ENCODE assay signal across 24 cellular contexts in genomic region chr3:188090626-188091309, GRCh38.
A peak's percentile ranks its signal among the peaks of the same experiment; 100 is the strongest.
DNase-seq lines count a peak whose midpoint lies in the region; ATAC-seq and TF ChIP-seq lines count a peak whose summit lies in the region.
"Had no signal": no experiment of that assay in that cellular context is flagged by ENCODE, and none has a peak within 500 bp of the region (broad histone marks: within the 10 kb centered on the region; RNA-seq: fewer than 3 reads in every experiment).

No MANE protein-coding gene starts in this region.

- H3K36me3 ChIP-seq in OCI-LY1 (ENCODE audit: insufficient read depth, low read length): no peaks in the 10 kb centered on the region
- no peaks in the 10 kb centered on the region for H3K36me3 ChIP-seq in thymus (ENCODE audit: control insufficient read depth, insufficient read depth)
- no peaks in the 10 kb centered on the region for H3K36me3 ChIP-seq in prostate gland
- H3K36me3 ChIP-seq: BLaER1 treated with 17β-estradiol and CSF1 and Interleukin-3, amounts not matched to agents 10 nM and 100 nM; gastrocnemius medialis; spleen; stomach had no signal

- H3K27ac ChIP-seq in OCI-LY1 (ENCODE audit: low read depth, low read length, poor library complexity, severe bottlenecking): peak overlapping the region; percentile 98
- peak overlapping the region; percentile 71 for H3K27ac ChIP-seq in thymus (ENCODE audit: low read depth)
- H3K27ac ChIP-seq in prostate gland: no peak overlapping the region
- H3K27ac ChIP-seq: A549; BLaER1 treated with 17β-estradiol and CSF1 and Interleukin-3, amounts not matched to agents 10 nM and 100 nM; gastrocnemius medialis; spleen had no signal

- TF ChIP-seq CTCF in OCI-LY1 (IDR thresholded peaks at IDR 0.05; ENCODE audit: low read length): no peak
- TF ChIP-seq CTCF in prostate gland (IDR thresholded peaks at IDR 0.05): no peak

- H3K27me3 ChIP-seq in OCI-LY1 (ENCODE audit: insufficient read depth, low read length): no peaks in the 10 kb centered on the region
- H3K27me3 ChIP-seq in thymus (ENCODE audit: control insufficient read depth, insufficient read depth): no peaks in the 10 kb centered on the region
- no peaks in the 10 kb centered on the region for H3K27me3 ChIP-seq in prostate gland (replicated peaks; ENCODE audit: insufficient read depth)
- H3K27me3 ChIP-seq: BLaER1 treated with 17β-estradiol and CSF1 and Interleukin-3, amounts not matched to agents 10 nM and 100 nM; gastrocnemius medialis; spleen; stomach had no signal

- peak overlapping the region; percentile 59 for H3K9ac ChIP-seq in OCI-LY1 (ENCODE audit: low read length)
- H3K9ac ChIP-seq: BLaER1 treated with 17β-estradiol and CSF1 and Interleukin-3, amounts not matched to agents 10 nM and 100 nM had no signal

- peaks cover 20% of the 10 kb centered on the region for H3F3A ChIP-seq in OCI-LY1 (ENCODE audit: insufficient read depth, low read length)

- H3K9me3 ChIP-seq in OCI-LY1 (ENCODE audit: low read length) (no peaks in the 10 kb centered on the region; the same call in 1 of the 2 replicates), thymus (ENCODE audit: control insufficient read depth) (no peaks in the 10 kb centered on the region), prostate gland (no peaks in the 10 kb centered on the region)
- H3K9me3 ChIP-seq: A549, gastrocnemius medialis, spleen, stomach had no signal

- H3K4me3 ChIP-seq in OCI-LY1 (ENCODE audit: low read depth, low read length, poor library complexity, severe bottlenecking): peak overlapping the region; percentile 32
- no peak overlapping the region for H3K4me3 ChIP-seq in thymus (ENCODE audit: low read length)
- H3K4me3 ChIP-seq in prostate gland: no peak overlapping the region
- H3K4me3 ChIP-seq: A549; BLaER1 treated with 17β-estradiol and CSF1 and Interleukin-3, amounts not matched to agents 10 nM and 100 nM; gastrocnemius medialis; spleen; stomach had no signal

- H3K79me2 ChIP-seq in OCI-LY1 (ENCODE audit: insufficient read depth, low read length): no peaks in the 10 kb centered on the region

- DNase-seq in NCI-H2196 (lab: John Stamatoyannopoulos, UW; ENCODE audit: unreplicated experiment) (peak; percentile 67), NCI-H2196 treated with DMSO at 0.1 percent for 48 hours (lab: John Stamatoyannopoulos, UW; ENCODE audit: unreplicated experiment) (no peak), NCI-H2081 (lab: John Stamatoyannopoulos, UW) (peak; percentile 35 to 68), prostate gland (ENCODE audit: low spot score) (no peak)
- DNase-seq: activated CD8-positive, alpha-beta memory T cell treated with anti-CD3 and anti-CD28 coated beads, Interleukin-2, amount 50 U/mL, for 4 hours; activated naive CD8-positive, alpha-beta T cell treated with anti-CD3 and anti-CD28 coated beads, Interleukin-2, amount 50 U/mL, for 24 hours; effector memory CD4-positive, alpha-beta T cell; gastrocnemius medialis; GDM1; hypothalamus; KG1; MV-4-11; NCI-H524; spleen; stimulated activated CD4-positive, alpha-beta T cell treated with anti-CD3 and anti-CD28 coated beads, Interleukin-4, amount 100 ng/mL, for 4 hours; stomach; T-helper 2 cell had no signal

- intact Hi-C loops in prostate gland (cut with DNase I): no loop called here

- WGBS in thymus: 94% methylated on average over 10 of the region's 10 CpGs
- 64% methylated on average over 10 of the region's 10 CpGs for WGBS in prostate gland

- ATAC-seq in GM21723 (IDR thresholded peaks at IDR 0.05; ENCODE audit: unreplicated experiment): no peak
- ATAC-seq in GM19035 (IDR thresholded peaks at IDR 0.05; ENCODE audit: unreplicated experiment): no peak
- ATAC-seq: A549; activated naive CD8-positive, alpha-beta T cell treated with anti-CD3 and anti-CD28 coated beads, Interleukin-2, amount 50 U/mL, for 24 hours; gastrocnemius medialis; Panc1 had no signal

- no peak for TF ChIP-seq POLR2A in prostate gland (IDR thresholded peaks at IDR 0.05)

- H3K4me1 ChIP-seq in OCI-LY1 (ENCODE audit: insufficient read depth, low read length, severe bottlenecking) (peaks cover 83% of the 10 kb centered on the region), thymus (ENCODE audit: control insufficient read depth, insufficient read depth, low read length) (peaks cover 40% of the 10 kb centered on the region), prostate gland (replicated peaks) (no peaks in the 10 kb centered on the region)
- H3K4me1 ChIP-seq: A549 had no signal

- H3K9me2 ChIP-seq in OCI-LY1 (ENCODE audit: low read depth, low read length): no peaks in the 10 kb centered on the region

- peak overlapping the region; percentile 58 for H3K4me2 ChIP-seq in OCI-LY1 (ENCODE audit: low read length)
- H3K4me2 ChIP-seq: A549 had no signal

- no peak overlapping the region for H2AFZ ChIP-seq in OCI-LY1 (ENCODE audit: low read length)

- no peaks in the 10 kb centered on the region for H4K20me1 ChIP-seq in OCI-LY1 (ENCODE audit: insufficient read depth, low read length)
- H4K20me1 ChIP-seq: BLaER1 treated with 17β-estradiol and CSF1 and Interleukin-3, amounts not matched to agents 10 nM and 100 nM had no signal

Comparison
In these comparisons a context has a peak if more than half of its experiments do, and no peak if none do; other contexts are left out.
1. DNase-seq: peak in NCI-H2196 (single experiment) and NCI-H2081 (2 of 2); none in NCI-H2196 treated with DMSO at 0.1 percent for 48 hours (single experiment) and prostate gland (single experiment).
2. H3K27ac ChIP-seq: peak in OCI-LY1 (single experiment) and thymus (single experiment); none in prostate gland (0 of 2).